Comparison of ENCODE assay signal across 19 cellular contexts in the genomic region with DNA sequence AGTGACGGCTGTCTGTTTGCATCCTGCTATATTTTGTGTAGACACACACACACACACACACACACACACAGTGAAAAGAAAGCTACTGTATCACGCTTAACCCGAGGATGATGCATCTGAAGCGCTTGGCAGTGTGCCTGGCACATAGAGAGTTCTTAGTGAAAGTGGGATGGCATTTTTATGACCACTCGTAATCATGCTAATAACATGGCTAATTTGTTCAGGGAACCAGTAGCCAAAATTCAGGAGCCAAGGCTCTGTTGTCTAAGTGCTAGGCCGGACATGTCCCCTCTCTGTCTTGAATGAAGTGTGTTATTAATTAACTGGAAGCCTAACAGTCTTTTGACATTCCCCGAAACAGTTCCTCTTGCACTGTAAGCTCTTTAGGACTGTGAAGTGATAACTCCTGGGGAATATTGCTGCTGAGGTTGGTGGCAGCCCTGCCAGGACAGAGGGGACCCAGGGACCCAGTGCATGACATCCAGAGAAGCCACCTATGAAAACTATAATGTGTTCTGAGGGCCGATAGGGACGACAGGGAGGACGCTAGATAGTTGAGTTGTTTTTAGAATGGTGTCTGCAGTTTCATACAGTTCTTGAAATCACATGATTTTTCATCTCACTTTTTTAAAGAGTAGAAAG. TPM values are rescaled to one million over a fixed set of nuclear protein-coding genes. Genes with fewer than 3 reads are reported as not detected.
DNase-seq lines count a peak whose midpoint lies in the region; ATAC-seq, FAIRE-seq and TF ChIP-seq lines count a peak whose summit lies in the region.
"Had no signal": no experiment of that assay in that cellular context is flagged by ENCODE, and none has a peak within 500 bp of the region (broad histone marks: within the 10 kb centered on the region; RNA-seq: fewer than 3 reads in every experiment).

No MANE protein-coding gene starts in this region.

- H3K36me3 ChIP-seq in bronchial epithelial cell (ENCODE audit: control insufficient read depth, insufficient read depth, low read length) = peaks cover 6% of the 10 kb centered on the region
- peaks cover 0 to 42% of the 10 kb centered on the region in 2 donors for H3K36me3 ChIP-seq in left lung
- H3K36me3 ChIP-seq: neural progenitor cell had no signal

- H3K27me3 Mint-ChIP-seq in nephron progenitor cell (ENCODE audit: low read depth, poor library complexity) = peaks cover 6% of the 10 kb centered on the region
- H3K27me3 Mint-ChIP-seq: activated naive CD4-positive, alpha-beta T cell treated with anti-CD3 and anti-CD28 coated beads, Interleukin-2, amount 10 ng/mL, durations not matched to agents 7 days and 5 days; stimulated activated naive CD8-positive, alpha-beta T cell treated with anti-CD3 and anti-CD28 coated beads, Interleukin-15, amount 100 ng/mL, for 72 hours had no signal

- peaks cover 97% of the 10 kb centered on the region for H3K9me3 Mint-ChIP-seq in nephron progenitor cell
- H3K9me3 Mint-ChIP-seq: activated naive CD4-positive, alpha-beta T cell treated with anti-CD3 and anti-CD28 coated beads, Interleukin-2, amount 10 ng/mL, durations not matched to agents 7 days and 5 days; stimulated activated naive CD8-positive, alpha-beta T cell treated with anti-CD3 and anti-CD28 coated beads, Interleukin-15, amount 100 ng/mL, for 72 hours had no signal

- H3K4me3 ChIP-seq in bronchial epithelial cell (ENCODE audit: low read depth, low read length) (no peak overlapping the region), left lung (no peak overlapping the region)
- H3K4me3 ChIP-seq: hepatocyte, neural progenitor cell, Peyer's patch had no signal

- H3K36me3 Mint-ChIP-seq in nephron progenitor cell (ENCODE audit: low read depth) = peaks cover 43% of the 10 kb centered on the region

- H3K27me3 ChIP-seq in bronchial epithelial cell (ENCODE audit: control insufficient read depth, insufficient read depth, low read length) = no peaks in the 10 kb centered on the region
- H3K27me3 ChIP-seq in left lung = no peaks in the 10 kb centered on the region
- H3K27me3 ChIP-seq: hepatocyte, neural progenitor cell, Peyer's patch had no signal

- H3K4me3 Mint-ChIP-seq in nephron progenitor cell = no peak overlapping the region
- H3K4me3 Mint-ChIP-seq: activated naive CD4-positive, alpha-beta T cell treated with anti-CD3 and anti-CD28 coated beads, Interleukin-2, amount 10 ng/mL, durations not matched to agents 7 days and 5 days; neural progenitor cell; stimulated activated naive CD8-positive, alpha-beta T cell treated with anti-CD3 and anti-CD28 coated beads, Interleukin-15, amount 100 ng/mL, for 72 hours had no signal

- intact Hi-C loops in left lung (cut with DNase I) = no loop called here

- peak; percentile 70 for DNase-seq in Daoy (ENCODE audit: low read depth)
- peak; percentile 13 for DNase-seq in LHCN-M2 (ENCODE audit: low read depth)
- DNase-seq in bronchial epithelial cell (ENCODE audit: low read depth) = no peak
- no peak for DNase-seq in nephron progenitor cell
- DNase-seq in SKM-1 treated with dmso at 0.1 percent for 144 hours (lab: John Stamatoyannopoulos, UW; ENCODE audit: unreplicated experiment) = no peak
- no peak for DNase-seq in NCI-H146 (lab: John Stamatoyannopoulos, UW)
- DNase-seq in left lung = no peak
- DNase-seq: activated CD4-positive, alpha-beta T cell treated with anti-CD3 and anti-CD28 coated beads, Interleukin-2, amount 50 U/mL, for 48 hours; activated naive CD4-positive, alpha-beta T cell treated with anti-CD3 and anti-CD28 coated beads, Interleukin-2, amount 10 ng/mL, durations not matched to agents 7 days and 5 days; EL; NCI-H2081; NCI-H748 treated with DMSO at 0.1 percent for 48 hours; stimulated activated naive CD8-positive, alpha-beta T cell treated with anti-CD3 and anti-CD28 coated beads, Interleukin-15, amount 100 ng/mL, for 72 hours had no signal

- peaks cover 10% of the 10 kb centered on the region for H3K4me1 Mint-ChIP-seq in nephron progenitor cell
- H3K4me1 Mint-ChIP-seq: neural progenitor cell had no signal

- TF ChIP-seq CTCF in bronchial epithelial cell (IDR thresholded peaks at IDR 0.05; ENCODE audit: insufficient read depth, low read length, severe bottlenecking) (no peak), nephron progenitor cell (IDR thresholded peaks at IDR 0.05) (no peak), left lung (IDR thresholded peaks at IDR 0.05) (no peak)

- H3K9me3 ChIP-seq in left lung = no peaks in the 10 kb centered on the region
- H3K9me3 ChIP-seq: Peyer's patch had no signal

- H3K4me1 ChIP-seq in left lung = peaks cover 0 to under 1% of the 10 kb centered on the region in 2 donors
- H3K4me1 ChIP-seq: neural progenitor cell had no signal

- FAIRE-seq in bronchial epithelial cell (lab: Jason Lieb, UNC) = peak; percentile 64
- FAIRE-seq: keratinocyte, TTC549 had no signal

- no peak for ATAC-seq in left lung
- ATAC-seq in GM18858 (IDR thresholded peaks at IDR 0.05; ENCODE audit: unreplicated experiment) = no peak
- ATAC-seq: stimulated activated naive CD8-positive, alpha-beta T cell treated with anti-CD3 and anti-CD28 coated beads, Interleukin-15, amount 100 ng/mL, for 72 hours had no signal

- H3K27ac ChIP-seq in left lung = no peak overlapping the region
- H3K27ac ChIP-seq: hepatocyte, neural progenitor cell had no signal

- peak overlapping the region; percentile 13 for H3K27ac Mint-ChIP-seq in nephron progenitor cell
- H3K27ac Mint-ChIP-seq: activated naive CD4-positive, alpha-beta T cell treated with anti-CD3 and anti-CD28 coated beads, Interleukin-2, amount 10 ng/mL, durations not matched to agents 7 days and 5 days; neural progenitor cell; stimulated activated naive CD8-positive, alpha-beta T cell treated with anti-CD3 and anti-CD28 coated beads, Interleukin-15, amount 100 ng/mL, for 72 hours had no signal

RNA-seq across cellular contexts. Expression of a gene that starts 45.0 kb away (rescaled TPM):
- total RNA-seq in Daoy (2014; rRNA removed; shearing (Covaris generic)) = 0.23 TPM in 1 of 2 replicates, not detected in the other
- total RNA-seq in LHCN-M2 (2014; rRNA removed) = not detected in 2 replicates
- polyA plus RNA-seq in LHCN-M2 (2012) = not detected
- not detected in 2 replicates for total RNA-seq in bronchial epithelial cell
- 1 to 10 TPM; 3.4 to 7.0 TPM for total RNA-seq in left lung

RNA-seq across cellular contexts. Expression of a gene that starts 54.2 kb away (rescaled TPM):
- total RNA-seq in Daoy (2014; rRNA removed; shearing (Covaris generic)) = 21.0 and 22.9 TPM in 2 replicates
- total RNA-seq in LHCN-M2 (2014; rRNA removed) (6.8 and 14.9 TPM in 2 replicates), bronchial epithelial cell (33.7 and 42.0 TPM in 2 replicates), left lung (10 to 100 TPM; 47.0 to 48.8 TPM)
- 11.3 TPM for polyA plus RNA-seq in LHCN-M2 (2012)

Comparison
In these comparisons a context has a peak if more than half of its experiments do, and no peak if none do; other contexts are left out.
1. DNase-seq: peak in Daoy (single experiment) and LHCN-M2 (single experiment); none in bronchial epithelial cell (single experiment), nephron progenitor cell (single experiment), SKM-1 treated with dmso at 0.1 percent for 144 hours (single experiment), NCI-H146 (single experiment) and left lung (0 of 2).